21 cellular contexts compared by ENCODE assay signal in the genomic region with DNA sequence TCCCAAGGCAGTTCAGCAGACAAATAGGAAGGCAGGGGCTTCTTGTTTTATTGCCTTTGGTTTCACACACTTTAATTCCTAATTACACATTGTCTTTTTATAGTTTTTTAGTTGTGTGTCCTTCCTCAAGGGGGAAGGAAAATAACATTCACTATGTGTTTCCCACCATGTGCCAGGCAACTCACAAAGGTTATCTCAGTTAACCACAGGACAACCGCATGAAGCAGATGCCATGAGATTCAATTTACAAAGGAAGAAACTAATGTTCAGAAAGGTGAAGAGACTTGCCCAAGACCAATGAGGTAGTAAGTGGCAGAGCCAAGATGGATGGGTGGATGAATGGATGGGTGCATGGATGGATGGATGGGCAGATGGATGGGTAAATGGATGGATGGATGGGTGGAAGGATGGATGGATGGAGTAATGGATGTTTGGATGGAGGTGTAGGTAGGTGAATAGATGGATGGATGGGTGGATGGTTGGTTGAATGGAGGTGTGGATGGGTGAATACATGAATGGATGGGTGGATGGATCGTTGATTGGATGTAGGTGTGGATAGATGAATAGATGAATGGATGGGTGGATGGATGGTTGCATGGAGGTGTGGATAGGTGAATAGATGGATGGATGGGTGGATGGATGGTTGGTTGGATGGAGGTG.
DNase-seq lines count a peak whose midpoint lies in the region; ATAC-seq and TF ChIP-seq lines count a peak whose summit lies in the region.
"Had no signal": no experiment of that assay in that cellular context is flagged by ENCODE, and none has a peak within 500 bp of the region (broad histone marks: within the 10 kb centered on the region; RNA-seq: fewer than 3 reads in every experiment).

No MANE protein-coding gene starts in this region.

- H3K4me2 ChIP-seq in neural progenitor cell, result peak overlapping the region; percentile 72

- intact Hi-C loops in mucosa of descending colon (cut with DNase I, micrococcal nuclease), result no loop called here

- H3K27me3 ChIP-seq in SJCRH30 (no peaks in the 10 kb centered on the region), endodermal cell (ENCODE audit: control insufficient read depth, insufficient read depth, low read length, poor library complexity, severe bottlenecking) (peaks cover 19% of the 10 kb centered on the region), neural progenitor cell (peaks cover 17% of the 10 kb centered on the region)
- H3K27me3 ChIP-seq: adrenal gland had no signal

- DNase-seq in A172 (ENCODE audit: low spot score) (peak; percentile 43), SJCRH30 (peak in 1 of 2 experiments; percentile 13), endodermal cell (peak; percentile 1), neural progenitor cell (ENCODE audit: low spot score) (no peak), ecto neural progenitor cell (ENCODE audit: low spot score) (no peak), mucosa of descending colon (no peak), cortex of kidney (lab: John Stamatoyannopoulos, UW) (no peak)
- DNase-seq: CD8-positive, alpha-beta memory T cell; colonic mucosa; erythroblast; NCI-H1436 treated with DMSO at 0.1 percent for 48 hours; NCI-H345; NK-92 treated with Interleukin-12 subunit alpha and Interleukin-12 subunit beta, amount 100 ng/mL, for 24 hours; spleen had no signal

- H3K9me3 ChIP-seq in SJCRH30 (replicated peaks) (no peaks in the 10 kb centered on the region), endodermal cell (ENCODE audit: control insufficient read depth, low read length) (no peaks in the 10 kb centered on the region), neural progenitor cell (ENCODE audit: low read depth) (no peaks in the 10 kb centered on the region), mucosa of descending colon (no peaks in the 10 kb centered on the region)
- H3K9me3 ChIP-seq: adrenal gland, colonic mucosa, spleen had no signal

- peaks cover 26% of the 10 kb centered on the region for H3K27me3 Mint-ChIP-seq in endodermal cell (ENCODE audit: insufficient read depth)
- H3K27me3 Mint-ChIP-seq in neural progenitor cell (ENCODE audit: insufficient read depth, low read depth), result peaks cover 34% of the 10 kb centered on the region

- no peaks in the 10 kb centered on the region for H3K79me2 ChIP-seq in neural progenitor cell (ENCODE audit: low read depth)

- H3K27ac Mint-ChIP-seq in endodermal cell (no peak overlapping the region), neural progenitor cell (no peak overlapping the region)
- H3K27ac Mint-ChIP-seq: activated T-helper 2 cell treated with anti-CD3 and anti-CD28 coated beads, Interferon-gamma antibody, Interleukin-2, Interleukin-4, amounts not matched to agents 10 μg/mL and 5 μg/mL and 100 μg/mL, durations not matched to agents 14 hours and 24 hours and 36 hours; CD8-positive, alpha-beta memory T cell; stimulated activated effector memory CD8-positive, alpha-beta T cell treated with anti-CD3 and anti-CD28 coated beads, Interleukin-12 subunit alpha, Interleukin-12 subunit beta, amount 100 ng/mL, for 72 hours; T-helper 1 cell treated with Interleukin-12 subunit alpha and Interleukin-12 subunit beta and Interleukin-4 antibody, amounts not matched to agents 30 μg/mL and 1 μg/mL, for 36 hours had no signal

- no peaks in the 10 kb centered on the region for H4K20me1 ChIP-seq in neural progenitor cell (ENCODE audit: low read depth)

- H3K27ac ChIP-seq in SJCRH30 (peak overlapping the region; percentile 56), endodermal cell (ENCODE audit: low read depth, low read length) (no peak overlapping the region), neural progenitor cell (peak overlapping the region; percentile 93)
- H3K27ac ChIP-seq: adrenal gland, colonic mucosa, spleen, tibial nerve had no signal

- H3K4me1 ChIP-seq in SJCRH30 (peaks cover 5% of the 10 kb centered on the region; the same call in 1 of the 2 replicates), endodermal cell (ENCODE audit: control insufficient read depth, insufficient read depth, low read length) (peaks cover 6% of the 10 kb centered on the region), neural progenitor cell (peaks cover 26% of the 10 kb centered on the region), mucosa of descending colon (ENCODE audit: low read depth) (peaks cover 6% of the 10 kb centered on the region)
- H3K4me1 ChIP-seq: colonic mucosa had no signal

- no peaks in the 10 kb centered on the region for H3K9me3 Mint-ChIP-seq in endodermal cell
- peaks cover 13% of the 10 kb centered on the region for H3K9me3 Mint-ChIP-seq in neural progenitor cell
- H3K9me3 Mint-ChIP-seq: activated T-helper 2 cell treated with anti-CD3 and anti-CD28 coated beads, Interferon-gamma antibody, Interleukin-2, Interleukin-4, amounts not matched to agents 10 μg/mL and 5 μg/mL and 100 μg/mL, durations not matched to agents 14 hours and 24 hours and 36 hours; T-helper 1 cell treated with Interleukin-12 subunit alpha and Interleukin-12 subunit beta and Interleukin-4 antibody, amounts not matched to agents 30 μg/mL and 1 μg/mL, for 36 hours had no signal

- H3K9ac ChIP-seq in endodermal cell (ENCODE audit: extremely low read depth, low read length, poor library complexity, severe bottlenecking), result no peak overlapping the region
- no peak overlapping the region for H3K9ac ChIP-seq in neural progenitor cell

- H3K4me1 Mint-ChIP-seq in endodermal cell, result peaks cover 17% of the 10 kb centered on the region
- peaks cover 10% of the 10 kb centered on the region for H3K4me1 Mint-ChIP-seq in neural progenitor cell
- H3K4me1 Mint-ChIP-seq: stimulated activated effector memory CD8-positive, alpha-beta T cell treated with anti-CD3 and anti-CD28 coated beads, Interleukin-12 subunit alpha, Interleukin-12 subunit beta, amount 100 ng/mL, for 72 hours had no signal

- no peak overlapping the region for H3K4me3 Mint-ChIP-seq in endodermal cell
- peak overlapping the region; percentile 12 for H3K4me3 Mint-ChIP-seq in neural progenitor cell
- H3K4me3 Mint-ChIP-seq: stimulated activated effector memory CD8-positive, alpha-beta T cell treated with anti-CD3 and anti-CD28 coated beads, Interleukin-12 subunit alpha, Interleukin-12 subunit beta, amount 100 ng/mL, for 72 hours; T-helper 1 cell treated with Interleukin-12 subunit alpha and Interleukin-12 subunit beta and Interleukin-4 antibody, amounts not matched to agents 30 μg/mL and 1 μg/mL, for 36 hours had no signal

- WGBS in endodermal cell (ENCODE audit: insufficient coverage in 1 of 2, insufficient read length in 1 of 2), 2 experiments, result 99 to 100% methylated on average over 1 to 2 of the region's 2 CpGs

- peak overlapping the region; percentile 59 for H2AFZ ChIP-seq in neural progenitor cell (replicated peaks)

- no peaks in the 10 kb centered on the region for H3K36me3 ChIP-seq in SJCRH30
- no peaks in the 10 kb centered on the region for H3K36me3 ChIP-seq in endodermal cell (ENCODE audit: control insufficient read depth, insufficient read depth, low read length)
- H3K36me3 ChIP-seq in neural progenitor cell, result no peaks in the 10 kb centered on the region
- H3K36me3 ChIP-seq in mucosa of descending colon (ENCODE audit: low read depth), result no peaks in the 10 kb centered on the region
- H3K36me3 ChIP-seq: adrenal gland, colonic mucosa, spleen, tibial nerve had no signal

- no peak for TF ChIP-seq CTCF in endodermal cell (conservative IDR thresholded peaks at IDR 0.05)
- TF ChIP-seq CTCF in neural progenitor cell (IDR thresholded peaks at IDR 0.05), result no peak
- no peak for TF ChIP-seq CTCF in mucosa of descending colon (IDR thresholded peaks at IDR 0.05)

- H3K4me3 ChIP-seq in SJCRH30 (peak overlapping the region; percentile 34), endodermal cell (ENCODE audit: low read length) (no peak overlapping the region), neural progenitor cell (peak overlapping the region; percentile 29), mucosa of descending colon (no peak overlapping the region)
- H3K4me3 ChIP-seq: adrenal gland, colonic mucosa, spleen, tibial nerve had no signal

- H3K36me3 Mint-ChIP-seq in endodermal cell (ENCODE audit: low read depth), result no peaks in the 10 kb centered on the region
- no peaks in the 10 kb centered on the region for H3K36me3 Mint-ChIP-seq in neural progenitor cell
- H3K36me3 Mint-ChIP-seq: CD8-positive, alpha-beta memory T cell; stimulated activated effector memory CD8-positive, alpha-beta T cell treated with anti-CD3 and anti-CD28 coated beads, Interleukin-12 subunit alpha, Interleukin-12 subunit beta, amount 100 ng/mL, for 72 hours had no signal

- peaks cover 36% of the 10 kb centered on the region for H3F3A ChIP-seq in neural progenitor cell (ENCODE audit: low read depth)

- no peak for ATAC-seq in mucosa of descending colon
- ATAC-seq in HG02938 (IDR thresholded peaks at IDR 0.05; ENCODE audit: unreplicated experiment), result no peak
- ATAC-seq: activated CD4-positive, CD25-positive, alpha-beta regulatory T cell treated with anti-CD3 and anti-CD28 coated beads, Interleukin-2, amount 50 U/mL, for 24 hours had no signal

Comparison
In these comparisons a context has a peak if more than half of its experiments do, and no peak if none do; other contexts are left out.
1. DNase-seq: peak in A172 (single experiment) and endodermal cell (single experiment); none in neural progenitor cell (single experiment), ecto neural progenitor cell (single experiment), mucosa of descending colon (0 of 3) and cortex of kidney (single experiment).
2. H3K4me3 ChIP-seq: peak in SJCRH30 (single experiment) and neural progenitor cell (single experiment); none in endodermal cell (single experiment) and mucosa of descending colon (single experiment).